ENCODE assay signal across 20 cellular contexts in genomic region chr17:21680366-21680765, GRCh38. TPM values are rescaled to one million over a fixed set of nuclear protein-coding genes. Genes with fewer than 3 reads are reported as not detected.
DNase-seq lines count a peak whose midpoint lies in the region; ATAC-seq and TF ChIP-seq lines count a peak whose summit lies in the region.
"Had no signal": no experiment of that assay in that cellular context is flagged by ENCODE, and none has a peak within 500 bp of the region (broad histone marks: within the 10 kb centered on the region; RNA-seq: fewer than 3 reads in every experiment).

No MANE protein-coding gene starts in this region.

- no peak overlapping the region for H3K4me2 ChIP-seq in mammary epithelial cell (ENCODE audit: insufficient read depth, low read depth, low read length)

- H3K36me3 ChIP-seq in RWPE2 (ENCODE audit: low read depth) (no peaks in the 10 kb centered on the region), suprapubic skin (no peaks in the 10 kb centered on the region), mammary epithelial cell (ENCODE audit: insufficient read depth, low read length) (no peaks in the 10 kb centered on the region)
- H3K36me3 ChIP-seq: MG63, SJSA1 had no signal

- dilution Hi-C loops in mammary epithelial cell (cut with HindIII; ENCODE audit: low sequenced_read_pairs), result no loop called here

- no peaks in the 10 kb centered on the region for H3K27me3 Mint-ChIP-seq in activated naive CD8-positive, alpha-beta T cell treated with anti-CD3 and anti-CD28 coated beads, Interleukin-2, amount 10 ng/mL, durations not matched to agents 7 days and 5 days
- no peaks in the 10 kb centered on the region for H3K27me3 Mint-ChIP-seq in activated naive CD8-positive, alpha-beta T cell treated with anti-CD3 and anti-CD28 coated beads, Interleukin-2, amount 50 U/mL, for 24 hours
- H3K27me3 Mint-ChIP-seq: CD4-positive, CD25-positive, alpha-beta regulatory T cell had no signal

- TF ChIP-seq POLR2A in suprapubic skin (IDR thresholded peaks at IDR 0.05), result no peak

- no peak overlapping the region for H3K9ac ChIP-seq in mammary epithelial cell (ENCODE audit: insufficient read depth, low read length)

- H3K27me3 ChIP-seq in RWPE2 (ENCODE audit: insufficient read depth, poor library complexity, severe bottlenecking) (no peaks in the 10 kb centered on the region), suprapubic skin (peaks cover 2% of the 10 kb centered on the region), mammary epithelial cell (ENCODE audit: insufficient read depth, low read length) (no peaks in the 10 kb centered on the region)
- H3K27me3 ChIP-seq: MG63, SJSA1 had no signal

- H3K36me3 Mint-ChIP-seq in activated naive CD8-positive, alpha-beta T cell treated with anti-CD3 and anti-CD28 coated beads, Interleukin-2, amount 10 ng/mL, durations not matched to agents 7 days and 5 days, result no peaks in the 10 kb centered on the region
- H3K36me3 Mint-ChIP-seq in activated naive CD8-positive, alpha-beta T cell treated with anti-CD3 and anti-CD28 coated beads, Interleukin-2, amount 50 U/mL, for 24 hours (ENCODE audit: low read depth), result no peaks in the 10 kb centered on the region
- H3K36me3 Mint-ChIP-seq: CD4-positive, CD25-positive, alpha-beta regulatory T cell had no signal

- H3K9me3 ChIP-seq in RWPE2 (ENCODE audit: severe bottlenecking), result no peaks in the 10 kb centered on the region
- H3K9me3 ChIP-seq in suprapubic skin, result no peaks in the 10 kb centered on the region
- peaks cover 32% of the 10 kb centered on the region for H3K9me3 ChIP-seq in mammary epithelial cell (replicated peaks; ENCODE audit: insufficient read depth, low read length)
- H3K9me3 ChIP-seq: MG63, SJSA1 had no signal

- CTCF ChIA-PET in mammary epithelial cell (lab: Charles Lee; ENCODE audit: low non-redundant PET), result no interaction called here

- TF ChIP-seq CTCF in RWPE2 (IDR thresholded peaks at IDR 0.05; ENCODE audit: poor library complexity, severe bottlenecking), result no peak
- TF ChIP-seq CTCF in suprapubic skin (IDR thresholded peaks at IDR 0.05), result no peak
- TF ChIP-seq CTCF in mammary epithelial cell (conservative IDR thresholded peaks at IDR 0.05 in 1 of 2, IDR thresholded peaks at IDR 0.05 in 1 of 2; ENCODE audit: extremely low read depth in 1 of 2, insufficient read depth in 1 of 2, low read depth in 1 of 2, low read length in 2 of 2), result no peak

- no peaks in the 10 kb centered on the region for H3K4me1 Mint-ChIP-seq in activated naive CD8-positive, alpha-beta T cell treated with anti-CD3 and anti-CD28 coated beads, Interleukin-2, amount 10 ng/mL, durations not matched to agents 7 days and 5 days
- no peaks in the 10 kb centered on the region for H3K4me1 Mint-ChIP-seq in activated naive CD8-positive, alpha-beta T cell treated with anti-CD3 and anti-CD28 coated beads, Interleukin-2, amount 50 U/mL, for 24 hours

- TF ChIP-seq EP300 in suprapubic skin (IDR thresholded peaks at IDR 0.05), result no peak

- in situ Hi-C loops in mammary epithelial cell (cut with MboI; ENCODE audit: low sequenced_read_pairs in 2 of 2), result no loop called here

- peak; percentile 8 for DNase-seq in activated naive CD8-positive, alpha-beta T cell treated with anti-CD3 and anti-CD28 coated beads, Interleukin-2, amount 10 ng/mL, durations not matched to agents 7 days and 5 days
- no peak for DNase-seq in activated naive CD8-positive, alpha-beta T cell treated with anti-CD3 and anti-CD28 coated beads, Interleukin-2, amount 50 U/mL, for 24 hours
- DNase-seq in RWPE2 (ENCODE audit: low spot score) (peak; percentile 72), left lobe of liver (ENCODE audit: low spot score) (peak; percentile 40), suprapubic skin (ENCODE audit: low spot score in 2 of 2) (peak; percentile 62 to 82), mammary epithelial cell (no peak), NCI-H146 treated with DMSO at 0.1 percent for 48 hours (lab: John Stamatoyannopoulos, UW; ENCODE audit: unreplicated experiment) (no peak), SK-N-DZ (ENCODE audit: low spot score) (no peak)
- DNase-seq: CD4-positive, CD25-positive, alpha-beta regulatory T cell; EL; Kasumi-1; MG63; NCI-H1417 treated with DMSO at 0.1 percent for 48 hours; NCI-H2029; NCI-H510A; NCI-H774 had no signal

- no peak overlapping the region for H2AFZ ChIP-seq in mammary epithelial cell (ENCODE audit: low read depth, low read length)

- H3K27ac Mint-ChIP-seq in activated naive CD8-positive, alpha-beta T cell treated with anti-CD3 and anti-CD28 coated beads, Interleukin-2, amount 10 ng/mL, durations not matched to agents 7 days and 5 days, result no peak overlapping the region
- no peak overlapping the region for H3K27ac Mint-ChIP-seq in activated naive CD8-positive, alpha-beta T cell treated with anti-CD3 and anti-CD28 coated beads, Interleukin-2, amount 50 U/mL, for 24 hours
- H3K27ac Mint-ChIP-seq: CD4-positive, CD25-positive, alpha-beta regulatory T cell had no signal

- H3K79me2 ChIP-seq in mammary epithelial cell (ENCODE audit: insufficient read depth, low read length), result no peaks in the 10 kb centered on the region

- H3K4me3 ChIP-seq in RWPE2 (ENCODE audit: severe bottlenecking), result no peak overlapping the region
- no peak overlapping the region for H3K4me3 ChIP-seq in suprapubic skin
- no peak overlapping the region for H3K4me3 ChIP-seq in mammary epithelial cell (replicated peaks in 1 of 3; ENCODE audit: insufficient read depth in 1 of 3, low read depth in 2 of 3, low read length in 3 of 3)
- H3K4me3 ChIP-seq: MG63, SJSA1 had no signal

- no peaks in the 10 kb centered on the region for H3K4me1 ChIP-seq in RWPE2 (ENCODE audit: insufficient read depth, poor library complexity, severe bottlenecking)
- H3K4me1 ChIP-seq in suprapubic skin, result no peaks in the 10 kb centered on the region
- H3K4me1 ChIP-seq in mammary epithelial cell (ENCODE audit: insufficient read depth, low read length), result no peaks in the 10 kb centered on the region
- H3K4me1 ChIP-seq: SJSA1 had no signal

- POLR2A ChIA-PET in activated naive CD8-positive, alpha-beta T cell treated with anti-CD3 and anti-CD28 coated beads, Interleukin-2, amount 10 ng/mL, durations not matched to agents 7 days and 5 days (lab: Charles Lee), result no interaction called here

- no peak for ATAC-seq in activated naive CD8-positive, alpha-beta T cell treated with anti-CD3 and anti-CD28 coated beads, Interleukin-2, amount 10 ng/mL, durations not matched to agents 7 days and 5 days (ENCODE audit: low read depth)
- no peak for ATAC-seq in activated naive CD8-positive, alpha-beta T cell treated with anti-CD3 and anti-CD28 coated beads, Interleukin-2, amount 50 U/mL, for 24 hours
- ATAC-seq in RWPE2 (ENCODE audit: low read depth) (no peak), left lobe of liver (no peak)
- ATAC-seq: Panc1, Right ventricle myocardium inferior had no signal

- peaks cover 4% of the 10 kb centered on the region for H3K9me3 Mint-ChIP-seq in activated naive CD8-positive, alpha-beta T cell treated with anti-CD3 and anti-CD28 coated beads, Interleukin-2, amount 10 ng/mL, durations not matched to agents 7 days and 5 days
- H3K9me3 Mint-ChIP-seq in activated naive CD8-positive, alpha-beta T cell treated with anti-CD3 and anti-CD28 coated beads, Interleukin-2, amount 50 U/mL, for 24 hours, result peaks cover 7% of the 10 kb centered on the region

- H3K4me3 Mint-ChIP-seq in activated naive CD8-positive, alpha-beta T cell treated with anti-CD3 and anti-CD28 coated beads, Interleukin-2, amount 10 ng/mL, durations not matched to agents 7 days and 5 days, result no peak overlapping the region
- H3K4me3 Mint-ChIP-seq in activated naive CD8-positive, alpha-beta T cell treated with anti-CD3 and anti-CD28 coated beads, Interleukin-2, amount 50 U/mL, for 24 hours, result no peak overlapping the region
- H3K4me3 Mint-ChIP-seq: CD4-positive, CD25-positive, alpha-beta regulatory T cell had no signal

- 89% methylated on average over 19 of the region's 19 CpGs for WGBS in suprapubic skin
- WGBS in mammary epithelial cell (ENCODE audit: low coverage, missing lambda C conversion rate), result 72% methylated on average over 19 of the region's 19 CpGs

- no TSS peak for BruUV-seq in mammary epithelial cell (replicated peaks; lab: Mats Ljungman, UMichigan)

- intact Hi-C loops in mammary epithelial cell (cut with micrococcal nuclease), result no loop called here

- H4K20me1 ChIP-seq in mammary epithelial cell (ENCODE audit: insufficient read depth, low read length), result no peaks in the 10 kb centered on the region

- H3K27ac ChIP-seq in RWPE2 (ENCODE audit: poor library complexity, severe bottlenecking), result no peak overlapping the region
- H3K27ac ChIP-seq in suprapubic skin, result no peak overlapping the region
- no peak overlapping the region for H3K27ac ChIP-seq in mammary epithelial cell (ENCODE audit: insufficient read depth, low read depth, low read length)
- H3K27ac ChIP-seq: SJSA1 had no signal

RNA-seq across cellular contexts. Expression of gene KCNJ18, which starts 12.0 kb away (rescaled TPM):
- not detected for total RNA-seq in activated naive CD8-positive, alpha-beta T cell treated with anti-CD3 and anti-CD28 coated beads, Interleukin-2, amount 10 ng/mL, durations not matched to agents 7 days and 5 days
- total RNA-seq in left lobe of liver (not detected), suprapubic skin (10 to 100 TPM in 3 of 4 donors, 1 to 10 TPM in 1; 2.3 to 32.9 (median 19.3) TPM), mammary epithelial cell (not detected)
- not detected for polyA plus RNA-seq in mammary epithelial cell
- not detected for polyA minus RNA-seq in mammary epithelial cell
- not detected in 2 replicates for polyA plus RNA-seq in SK-N-DZ (2014; cell fraction: cytosol; rRNA removed)
- polyA plus RNA-seq in SK-N-DZ (2014; cell fraction: nucleus; rRNA removed), result not detected in 2 replicates
- total RNA-seq: CD4-positive, CD25-positive, alpha-beta regulatory T cell; Right ventricle myocardium inferior; SJSA1 had no signal
- polyA plus RNA-seq: BJ; CD4-positive, CD25-positive, alpha-beta regulatory T cell had no signal

Comparison
In these comparisons a context has a peak if more than half of its experiments do, and no peak if none do; other contexts are left out.
1. DNase-seq: peak in activated naive CD8-positive, alpha-beta T cell treated with anti-CD3 and anti-CD28 coated beads, Interleukin-2, amount 10 ng/mL, durations not matched to agents 7 days and 5 days (single experiment), RWPE2 (single experiment), left lobe of liver (single experiment) and suprapubic skin (2 of 2); none in activated naive CD8-positive, alpha-beta T cell treated with anti-CD3 and anti-CD28 coated beads, Interleukin-2, amount 50 U/mL, for 24 hours (single experiment), mammary epithelial cell (single experiment), NCI-H146 treated with DMSO at 0.1 percent for 48 hours (single experiment) and SK-N-DZ (single experiment).